ENCODE assay signal across 1 cellular context in genomic region chr5:115262405-115263247, GRCh38.
A peak's percentile ranks its signal among the peaks of the same experiment; 100 is the strongest.
TF ChIP-seq lines count a peak whose summit lies in the region.

PGGT1B (minus strand) TSS chr5:115262877; CDS start chr5:115262851, 26 bp downstream.

TF ChIP-seq in WTC11, 78 proteins besides CTCF, POLR2A, EP300 and RAD21 (continued from another document and continues in another):
- TF ChIP-seq FOXP4 (CRISPR knock-in tag; IDR thresholded peaks at IDR 0.05) = 0 out of 2 replicates have a peak, but pooled peaks have one; percentile 13
- TF ChIP-seq FOXJ3 (CRISPR knock-in tag; IDR thresholded peaks at IDR 0.05; ENCODE audit: borderline replicate concordance) = no peak
- TF ChIP-seq SMAD4 (CRISPR knock-in tag; IDR thresholded peaks at IDR 0.05) = no peak
- peak; percentile 58; the same call in 1 of the 2 replicates for TF ChIP-seq FOXP1 (CRISPR knock-in tag; IDR thresholded peaks at IDR 0.05; ENCODE audit: borderline replicate concordance)
- TF ChIP-seq ZNF671 (CRISPR knock-in tag; IDR thresholded peaks at IDR 0.05) = 0 out of 2 replicates have a peak, but pooled peaks have one; percentile 53
- no peak for TF ChIP-seq FOXK1 (CRISPR knock-in tag; IDR thresholded peaks at IDR 0.05)
- TF ChIP-seq ZBTB43 (CRISPR knock-in tag; IDR thresholded peaks at IDR 0.05) = peak; percentile 68; the same call in 1 of the 2 replicates
- 0 out of 2 replicates have a peak, but pooled peaks have one; percentile 15 for TF ChIP-seq ZBTB21 (CRISPR knock-in tag; IDR thresholded peaks at IDR 0.05; ENCODE audit: borderline replicate concordance)
- peak; percentile 90 for TF ChIP-seq CREM (CRISPR knock-in tag; IDR thresholded peaks at IDR 0.05)
- TF ChIP-seq ETV6 (CRISPR knock-in tag; IDR thresholded peaks at IDR 0.05) = no peak; the same call in 1 of the 2 replicates
- peak; percentile 72; the same call in 1 of the 2 replicates for TF ChIP-seq SMAD3 (CRISPR knock-in tag; IDR thresholded peaks at IDR 0.05; ENCODE audit: borderline replicate concordance)
- no peak for TF ChIP-seq MLX (CRISPR knock-in tag; IDR thresholded peaks at IDR 0.05)
- no peak for TF ChIP-seq E2F4 (CRISPR knock-in tag; IDR thresholded peaks at IDR 0.05; ENCODE audit: borderline replicate concordance, low read depth)
- TF ChIP-seq ERG (CRISPR knock-in tag; IDR thresholded peaks at IDR 0.05) = 0 out of 2 replicates have a peak, but pooled peaks have one; percentile 80
- TF ChIP-seq USF1 (CRISPR knock-in tag; IDR thresholded peaks at IDR 0.05) = 0 out of 2 replicates have a peak, but pooled peaks have one; percentile 25
- peak; percentile 83 for TF ChIP-seq NFE2L1 (CRISPR knock-in tag; IDR thresholded peaks at IDR 0.05)
- TF ChIP-seq USF2 (CRISPR knock-in tag; IDR thresholded peaks at IDR 0.05) = no peak
- TF ChIP-seq MXD4 (CRISPR knock-in tag; IDR thresholded peaks at IDR 0.05; ENCODE audit: borderline replicate concordance) = no peak
- no peak for TF ChIP-seq SOX15 (CRISPR knock-in tag; IDR thresholded peaks at IDR 0.05)
- peak; percentile 78; the same call in 1 of the 2 replicates for TF ChIP-seq ARID4B (CRISPR knock-in tag; IDR thresholded peaks at IDR 0.05; ENCODE audit: borderline replicate concordance)
- TF ChIP-seq ZNF138 (CRISPR knock-in tag; conservative IDR thresholded peaks at IDR 0.05) = no peak
- TF ChIP-seq STAT6 (CRISPR knock-in tag; conservative IDR thresholded peaks at IDR 0.05; ENCODE audit: low read depth) = no peak
- TF ChIP-seq CREB1 (CRISPR knock-in tag; IDR thresholded peaks at IDR 0.05) = no peak
- TF ChIP-seq ZMAT4 (CRISPR knock-in tag; IDR thresholded peaks at IDR 0.05) = no peak
- peak; percentile 61; the same call in 1 of the 2 replicates for TF ChIP-seq GABPB1 (CRISPR knock-in tag; IDR thresholded peaks at IDR 0.05)
- peak; percentile 92 for TF ChIP-seq NR2C2 (CRISPR knock-in tag; IDR thresholded peaks at IDR 0.05)
- TF ChIP-seq JAZF1 (CRISPR knock-in tag; IDR thresholded peaks at IDR 0.05) = no peak
- TF ChIP-seq ZNF263 (CRISPR knock-in tag; IDR thresholded peaks at IDR 0.05; ENCODE audit: low read depth) = 0 out of 2 replicates have a peak, but pooled peaks have one; percentile 12
- TF ChIP-seq ZNF219 (CRISPR knock-in tag; IDR thresholded peaks at IDR 0.05; ENCODE audit: borderline replicate concordance) = no peak
- no peak for TF ChIP-seq ZNF416 (CRISPR knock-in tag; IDR thresholded peaks at IDR 0.05)
- no peak for TF ChIP-seq ZNF532 (CRISPR knock-in tag; IDR thresholded peaks at IDR 0.05; ENCODE audit: borderline replicate concordance)
- peak; percentile 81 for TF ChIP-seq ZNF423 (CRISPR knock-in tag; IDR thresholded peaks at IDR 0.05)
